ENCODE assay signal across 17 cellular contexts in genomic region chr4:176910646-176911045, GRCh38.
DNase-seq lines count a peak whose midpoint lies in the region; ATAC-seq and TF ChIP-seq lines count a peak whose summit lies in the region.
"Had no signal": no experiment of that assay in that cellular context is flagged by ENCODE, and none has a peak within 500 bp of the region (broad histone marks: within the 10 kb centered on the region; RNA-seq: fewer than 3 reads in every experiment).

No MANE protein-coding gene starts in this region.

- no peak overlapping the region for H3K27ac Mint-ChIP-seq in endodermal cell
- no peak overlapping the region for H3K27ac Mint-ChIP-seq in endothelial cell (ENCODE audit: unreplicated experiment)
- H3K27ac Mint-ChIP-seq: CD4-positive, alpha-beta memory T cell; HFFc6 had no signal

- no peak overlapping the region for H3K9ac ChIP-seq in IMR-90 (ENCODE audit: low read depth, low read length)
- no peak overlapping the region for H3K9ac ChIP-seq in endodermal cell (ENCODE audit: extremely low read depth, low read length, poor library complexity, severe bottlenecking)

- no peak overlapping the region for H3K4ac ChIP-seq in IMR-90 (ENCODE audit: low read depth, low read length)

- intact Hi-C loops in IMR-90 (cut with micrococcal nuclease): no loop called here
- intact Hi-C loops in Right ventricle myocardium inferior (cut with DNase I): no loop called here

- H4K91ac ChIP-seq in IMR-90 (ENCODE audit: insufficient read depth, low read depth, low read length): peak overlapping the region; percentile 15; the same call in 1 of the 2 replicates

- H4K5ac ChIP-seq in IMR-90 (ENCODE audit: low read depth, low read length): no peak overlapping the region

- DNase-seq in IMR-90: no peak
- DNase-seq in SJCRH30: peak; percentile 15 to 28
- DNase-seq in endodermal cell: peak; percentile 55
- no peak for DNase-seq in endothelial cell (ENCODE audit: low spot score)
- DNase-seq in NCI-H526 (lab: John Stamatoyannopoulos, UW): no peak
- no peak for DNase-seq in Right ventricle myocardium inferior (ENCODE audit: missing footprints)
- no peak for DNase-seq in HT-29 (ENCODE audit: low spot score)
- DNase-seq: C1 segment of cervical spinal cord; Calu3; CD4-positive, alpha-beta memory T cell; COR-L47; DMS153; DMS79; GF-D8; GOT3; HFFc6 had no signal

- H3K9me3 Mint-ChIP-seq in endodermal cell (peaks cover 10% of the 10 kb centered on the region), endothelial cell (ENCODE audit: unreplicated experiment) (no peaks in the 10 kb centered on the region)

- no peak overlapping the region for H2AK9ac ChIP-seq in IMR-90 (replicated peaks; ENCODE audit: low read depth, low read length, poor library complexity)

- no peak for TF ChIP-seq RAD21 in IMR-90 (IDR thresholded peaks at IDR 0.05; ENCODE audit: low read length)

- H3K23ac ChIP-seq in IMR-90 (ENCODE audit: low read depth, low read length): no peak overlapping the region

- H3K18ac ChIP-seq in IMR-90 (ENCODE audit: low read depth, low read length): no peak overlapping the region

- no peak overlapping the region for H2BK15ac ChIP-seq in IMR-90 (ENCODE audit: low read depth, low read length)

- H3K4me3 ChIP-seq in IMR-90 (ENCODE audit: insufficient read depth, low read depth, low read length) (no peak overlapping the region), SJCRH30 (no peak overlapping the region), endodermal cell (ENCODE audit: low read length) (no peak overlapping the region)
- H3K4me3 ChIP-seq: HAP-1 had no signal

- H2AFZ ChIP-seq in IMR-90 (replicated peaks; ENCODE audit: low read length, poor library complexity): peak overlapping the region; percentile 51

- H3K9me3 ChIP-seq in IMR-90 (ENCODE audit: control insufficient read depth, insufficient read depth, low read length): peaks cover 3% of the 10 kb centered on the region; the same call in 1 of the 2 replicates
- no peaks in the 10 kb centered on the region for H3K9me3 ChIP-seq in SJCRH30 (replicated peaks)
- H3K9me3 ChIP-seq in endodermal cell (ENCODE audit: control insufficient read depth, low read length): no peaks in the 10 kb centered on the region
- H3K9me3 ChIP-seq: HAP-1 had no signal

- no peak overlapping the region for H3K4me2 ChIP-seq in IMR-90 (ENCODE audit: low read depth, low read length)

- no peak overlapping the region for H3K4me3 Mint-ChIP-seq in endodermal cell
- no peak overlapping the region for H3K4me3 Mint-ChIP-seq in endothelial cell (ENCODE audit: unreplicated experiment)
- H3K4me3 Mint-ChIP-seq: CD4-positive, alpha-beta memory T cell; HFFc6 had no signal

- whole genome bisulfite sequencing in IMR-90 (ENCODE audit: extremely low coverage in 2 of 2, insufficient read length in 1 of 2), 2 experiments: no CpG with 5 or more reads among the region's 2 CpGs
- WGBS in endodermal cell (ENCODE audit: insufficient coverage in 1 of 2, insufficient read length in 1 of 2), 2 experiments: 82 to 100% methylated on average over 1 to 2 of the region's 2 CpGs

- H2AK5ac ChIP-seq in IMR-90 (ENCODE audit: low read depth, low read length): no peak overlapping the region

- no peaks in the 10 kb centered on the region for H3K27me3 ChIP-seq in IMR-90 (ENCODE audit: control insufficient read depth, insufficient read depth, low read length)
- no peaks in the 10 kb centered on the region for H3K27me3 ChIP-seq in SJCRH30
- no peaks in the 10 kb centered on the region for H3K27me3 ChIP-seq in endodermal cell (ENCODE audit: control insufficient read depth, insufficient read depth, low read length, poor library complexity, severe bottlenecking)

- no peak overlapping the region; the same call in 1 of the 2 replicates for H3K14ac ChIP-seq in IMR-90 (replicated peaks; ENCODE audit: low read depth, low read length)

- ATAC-seq in IMR-90 (ENCODE audit: low read depth): no peak
- ATAC-seq in Right ventricle myocardium inferior: no peak

- H3K36me3 Mint-ChIP-seq in endodermal cell (ENCODE audit: low read depth) (no peaks in the 10 kb centered on the region), endothelial cell (ENCODE audit: low read depth, unreplicated experiment) (no peaks in the 10 kb centered on the region)
- H3K36me3 Mint-ChIP-seq: CD4-positive, alpha-beta memory T cell had no signal

- CTCF ChIA-PET in IMR-90 (lab: Yijun Ruan, JAX): interaction anchor here (0.6 to 1.1 kb wide), 2 partner anchors 33 to 862 kb away, joined by 3 read pairs; no protein-coding TSS in a partner anchor

- H2BK20ac ChIP-seq in IMR-90 (ENCODE audit: low read depth, low read length): 0 out of 2 replicates have a peak overlapping the region, but pooled peaks have one; percentile 16

- dilution Hi-C loops in IMR-90 (cut with HindIII; ENCODE audit: low sequenced_read_pairs, unreplicated experiment): no loop called here

- no peak overlapping the region for H3K27ac ChIP-seq in IMR-90 (ENCODE audit: insufficient read depth, low read length)
- no peak overlapping the region for H3K27ac ChIP-seq in SJCRH30
- no peak overlapping the region for H3K27ac ChIP-seq in endodermal cell (ENCODE audit: low read depth, low read length)

- 0 out of 2 replicates have a peak, but pooled peaks cover under 1% of the 10 kb centered on the region for H3K9me1 ChIP-seq in IMR-90 (ENCODE audit: insufficient read depth, low read length)

- no peak for TF ChIP-seq POLR2A in IMR-90 (IDR thresholded peaks at IDR 0.05; ENCODE audit: low read depth, low read length)

- H3K4me1 Mint-ChIP-seq in endodermal cell (no peaks in the 10 kb centered on the region), endothelial cell (ENCODE audit: unreplicated experiment) (no peaks in the 10 kb centered on the region)
- H3K4me1 Mint-ChIP-seq: CD4-positive, alpha-beta memory T cell had no signal

- no peak for TF ChIP-seq CTCF in IMR-90 (conservative IDR thresholded peaks at IDR 0.05; ENCODE audit: low read depth, low read length)
- TF ChIP-seq CTCF in endodermal cell (conservative IDR thresholded peaks at IDR 0.05): no peak
- TF ChIP-seq CTCF in endothelial cell (IDR thresholded peaks at IDR 0.05; ENCODE audit: unreplicated experiment): no peak

- no peaks in the 10 kb centered on the region for H3K79me1 ChIP-seq in IMR-90 (ENCODE audit: low read depth in 1 of 2, low read length in 2 of 2)

- no peaks in the 10 kb centered on the region for H3K36me3 ChIP-seq in IMR-90 (ENCODE audit: control insufficient read depth, insufficient read depth, low read length)
- H3K36me3 ChIP-seq in SJCRH30: no peaks in the 10 kb centered on the region
- H3K36me3 ChIP-seq in endodermal cell (ENCODE audit: control insufficient read depth, insufficient read depth, low read length): no peaks in the 10 kb centered on the region
- H3K36me3 ChIP-seq: HAP-1 had no signal

- 0 out of 2 replicates have a peak overlapping the region, but pooled peaks have one; percentile 19 for H2BK120ac ChIP-seq in IMR-90 (ENCODE audit: low read depth, low read length)

- POLR2A ChIA-PET in IMR-90 (lab: Charles Lee; ENCODE audit: unreplicated experiment): interaction anchor here (0.6 kb wide), 1 partner anchor 204 kb away, joined by 12 read pairs; no protein-coding TSS in a partner anchor

- no TSS peak for BruUV-seq in IMR-90 (replicated peaks; lab: Mats Ljungman, UMichigan)

- in situ Hi-C loops in IMR-90 (cut with MboI; ENCODE audit: low sequenced_read_pairs): no loop called here

- peaks cover 1% of the 10 kb centered on the region; the same call in 1 of the 2 replicates for H3K4me1 ChIP-seq in IMR-90 (ENCODE audit: control insufficient read depth, insufficient read depth, low read length)
- H3K4me1 ChIP-seq in SJCRH30: no peaks in the 10 kb centered on the region
- no peaks in the 10 kb centered on the region for H3K4me1 ChIP-seq in endodermal cell (ENCODE audit: control insufficient read depth, insufficient read depth, low read length)
- H3K4me1 ChIP-seq: HAP-1 had no signal

- H3K27me3 Mint-ChIP-seq in endodermal cell (ENCODE audit: insufficient read depth) (peaks cover 1% of the 10 kb centered on the region), endothelial cell (ENCODE audit: unreplicated experiment) (peaks cover 2% of the 10 kb centered on the region)
- H3K27me3 Mint-ChIP-seq: CD4-positive, alpha-beta memory T cell had no signal

- no peaks in the 10 kb centered on the region for H4K20me1 ChIP-seq in IMR-90 (ENCODE audit: insufficient read depth, low read length)

- H4K8ac ChIP-seq in IMR-90 (ENCODE audit: low read depth in 2 of 2, low read length in 2 of 2): no peak overlapping the region

- H3K56ac ChIP-seq in IMR-90 (ENCODE audit: extremely low read depth, insufficient read depth, low read length): no peak overlapping the region

- no peak overlapping the region for H2BK5ac ChIP-seq in IMR-90 (ENCODE audit: low read depth, low read length, poor library complexity, severe bottlenecking)

TF ChIP-seq in IMR-90, 13 proteins besides CTCF, POLR2A, EP300 and RAD21 (continues in another document):
- TF ChIP-seq NFE2L2 (IDR thresholded peaks at IDR 0.05; ENCODE audit: low read depth, low read length) (no peak), RCOR1 (IDR thresholded peaks at IDR 0.05; ENCODE audit: insufficient replicate concordance, low read length) (no peak), USF2 (IDR thresholded peaks at IDR 0.05; ENCODE audit: low read depth, low read length) (no peak), MXI1 (IDR thresholded peaks at IDR 0.05; ENCODE audit: borderline replicate concordance, low read depth, low read length) (no peak), SMC3 (IDR thresholded peaks at IDR 0.05; ENCODE audit: low read depth, low read length) (no peak), RFX5 (IDR thresholded peaks at IDR 0.05; ENCODE audit: low read depth, low read length) (no peak), CEBPB (IDR thresholded peaks at IDR 0.05; ENCODE audit: low read depth, low read length) (no peak), MAFK (IDR thresholded peaks at IDR 0.05; ENCODE audit: low read depth, low read length) (no peak), BHLHE40 (IDR thresholded peaks at IDR 0.05; ENCODE audit: low read depth, low read length) (no peak), CHD1 (IDR thresholded peaks at IDR 0.05; ENCODE audit: low read depth, low read length) (no peak)

Comparison
In these comparisons a context has a peak if more than half of its experiments do, and no peak if none do; other contexts are left out.
1. DNase-seq: peak in SJCRH30 (2 of 2) and endodermal cell (single experiment); none in IMR-90 (single experiment), endothelial cell (single experiment), NCI-H526 (0 of 2), Right ventricle myocardium inferior (single experiment) and HT-29 (single experiment).